Comparison of ENCODE assay signal across 20 cellular contexts in genomic region chr15:75073197-75073596, GRCh38. TPM values are rescaled to one million over a fixed set of nuclear protein-coding genes. Genes with fewer than 3 reads are reported as not detected.
DNase-seq lines count a peak whose midpoint lies in the region; ATAC-seq, FAIRE-seq and TF ChIP-seq lines count a peak whose summit lies in the region.
"Had no signal": no experiment of that assay in that cellular context is flagged by ENCODE, and none has a peak within 500 bp of the region (broad histone marks: within the 10 kb centered on the region; RNA-seq: fewer than 3 reads in every experiment).

No MANE protein-coding gene starts in this region.

- DNase-seq in Ammon's horn (ENCODE audit: low spot score) (peak; percentile 28), KBM-7 (peak; percentile 80), K562 (ENCODE audit: extremely low read depth in 1 of 4, low spot score in 3 of 4) (no peak), lower lobe of right lung (no peak), neuronal stem cell (ENCODE audit: low spot score) (no peak), H9 (no peak), germinal center (ENCODE audit: low spot score) (no peak)
- DNase-seq: activated CD4-positive, alpha-beta T cell treated with anti-CD3 and anti-CD28 coated beads, Interleukin-2, amount 50 U/mL, for 1 hour; activated naive CD4-positive, alpha-beta T cell treated with anti-CD3 and anti-CD28 coated beads, Interleukin-2, amount 50 U/mL, for 16 hours; CD8-positive, alpha-beta memory T cell; effector memory CD8-positive, alpha-beta T cell; NCI-H2029 treated with DMSO at 0.1 percent for 48 hours; NCI-H510A treated with DMSO at 0.1 percent for 48 hours; stimulated activated naive CD8-positive, alpha-beta T cell treated with anti-CD3 and anti-CD28 coated beads, Interleukin-15, Interleukin-2, amounts not matched to agents 100 U/mL and 50 U/mL, for 24 hours had no signal

- H3K79me1 ChIP-seq in neuronal stem cell (ENCODE audit: low read depth, low read length) (no peaks in the 10 kb centered on the region), H9 (ENCODE audit: insufficient read depth, low read depth, low read length, poor library complexity, severe bottlenecking) (no peaks in the 10 kb centered on the region)

- no peak overlapping the region for H3K27ac Mint-ChIP-seq in H9
- H3K27ac Mint-ChIP-seq: CD8-positive, alpha-beta memory T cell had no signal

- no peak overlapping the region for H2AK5ac ChIP-seq in neuronal stem cell (ENCODE audit: low read depth, low read length)
- no peak overlapping the region for H2AK5ac ChIP-seq in H9 (ENCODE audit: insufficient read length, low read length)

- no peaks in the 10 kb centered on the region for H3K36me3 Mint-ChIP-seq in H9 (ENCODE audit: insufficient read depth in 1 of 3, low read depth in 3 of 3)

- H4K91ac ChIP-seq in neuronal stem cell (ENCODE audit: low read depth, low read length, poor library complexity) (no peak overlapping the region), H9 (ENCODE audit: insufficient read length, low read depth, low read length) (no peak overlapping the region)

- H2BK15ac ChIP-seq in neuronal stem cell (ENCODE audit: low read length) = no peak overlapping the region
- no peak overlapping the region for H2BK15ac ChIP-seq in H9 (ENCODE audit: low read depth, low read length)

- intact Hi-C loops in K562 (cut with micrococcal nuclease) (no loop called here), lower lobe of right lung (cut with DNase I) (no loop called here)

- peaks cover 16% of the 10 kb centered on the region for H3K27me3 Mint-ChIP-seq in H9 (ENCODE audit: low read depth)
- H3K27me3 Mint-ChIP-seq: effector memory CD8-positive, alpha-beta T cell had no signal

- POLR2A ChIA-PET in K562 (lab: Yijun Ruan, JAX) = interaction anchor here (0.6 to 0.7 kb wide), 2 partner anchors 23 to 50 kb away, joined by 3 to 4 read pairs; partner anchors contain the start of gene PPCDC

- H3K4ac ChIP-seq in neuronal stem cell (ENCODE audit: low read length) = no peak overlapping the region
- H3K4ac ChIP-seq in H9 (ENCODE audit: low read depth, low read length) = no peak overlapping the region

- TF ChIP-seq RAD21 in K562 (CRISPR knock-in tag; conservative IDR thresholded peaks at IDR 0.05 in 1 of 2, IDR thresholded peaks at IDR 0.05 in 1 of 2) = no peak

- no peak overlapping the region for H4K5ac ChIP-seq in H9 (ENCODE audit: insufficient read length, low read depth, low read length)

- H3K9ac ChIP-seq in K562 (ENCODE audit: insufficient read depth in 1 of 2, low read depth in 2 of 2, low read length in 2 of 2) (no peak overlapping the region), neuronal stem cell (ENCODE audit: low read depth, low read length, poor library complexity) (no peak overlapping the region), H9 (ENCODE audit: extremely low read depth, insufficient read length, low read length) (no peak overlapping the region)

- TF ChIP-seq POLR2A in K562 (conservative IDR thresholded peaks at IDR 0.05) = no peak

- H3K4me3 ChIP-seq in K562 (no peak overlapping the region), lower lobe of right lung (no peak overlapping the region), neuronal stem cell (ENCODE audit: low read length in 2 of 2) (no peak overlapping the region)
- H3K4me3 ChIP-seq: SJSA1, tibial nerve had no signal

- no peaks in the 10 kb centered on the region; a peak in 1 of 4 replicates for H3K4me1 Mint-ChIP-seq in H9

- no peaks in the 10 kb centered on the region for H3K9me1 ChIP-seq in K562 (ENCODE audit: control insufficient read depth, insufficient read depth, low read length)

- BruUV-seq in K562 (replicated peaks; lab: Mats Ljungman, UMichigan) = no TSS peak

- H2AFZ ChIP-seq in K562 (ENCODE audit: low read depth, low read length) = no peak overlapping the region
- no peak overlapping the region for H2AFZ ChIP-seq in neuronal stem cell (ENCODE audit: low read length)
- H2AFZ ChIP-seq in H9 (ENCODE audit: low read length) = no peak overlapping the region

- no peak overlapping the region for H3K27ac ChIP-seq in K562 (ENCODE audit: extremely low read depth, low read depth, low read length)
- H3K27ac ChIP-seq in lower lobe of right lung = no peak overlapping the region
- no peak overlapping the region for H3K27ac ChIP-seq in neuronal stem cell (replicated peaks; ENCODE audit: low read length)
- H3K27ac ChIP-seq in H9 (ENCODE audit: insufficient read length, low read depth, low read length) = no peak overlapping the region
- H3K27ac ChIP-seq: SJSA1, tibial nerve had no signal

- no peak for FAIRE-seq in K562 (lab: Jason Lieb, UNC)
- FAIRE-seq: astrocyte, H54 had no signal

- TF ChIP-seq CTCF in K562 (IDR thresholded peaks at IDR 0.05 in 2 of 3, conservative IDR thresholded peaks at IDR 0.05 in 1 of 3; ENCODE audit: insufficient read depth in 2 of 3, low read depth in 1 of 3, low read length in 3 of 3) (no peak), lower lobe of right lung (IDR thresholded peaks at IDR 0.05) (no peak), H9 (conservative IDR thresholded peaks at IDR 0.05) (no peak)

- H3K14ac ChIP-seq in neuronal stem cell (ENCODE audit: low read length) = no peak overlapping the region
- no peak overlapping the region for H3K14ac ChIP-seq in H9 (ENCODE audit: insufficient read depth, low read length)

- ATAC-seq in K562 (no peak), lower lobe of right lung (peak; percentile 48 to 72), GM21528 (IDR thresholded peaks at IDR 0.05; ENCODE audit: low FRiP score, unreplicated experiment) (no peak)
- ATAC-seq: effector memory CD8-positive, alpha-beta T cell; right cardiac atrium; stimulated activated naive CD8-positive, alpha-beta T cell treated with anti-CD3 and anti-CD28 coated beads, Interleukin-15, Interleukin-2, amounts not matched to agents 100 U/mL and 50 U/mL, for 24 hours had no signal

- H3K23me2 ChIP-seq in H9 (ENCODE audit: insufficient read length, low read depth, low read length, poor library complexity, severe bottlenecking) = no peaks in the 10 kb centered on the region

- peaks cover 0 to 17% of the 10 kb centered on the region in 2 experiments; a peak in 2 of 5 replicates for H3K27me3 ChIP-seq in K562 (ENCODE audit: control insufficient read depth in 2 of 2, insufficient read depth in 2 of 2, low read length in 2 of 2)
- no peaks in the 10 kb centered on the region for H3K27me3 ChIP-seq in lower lobe of right lung (ENCODE audit: low read depth)
- peaks cover 0 to 2% (median 0%) of the 10 kb centered on the region in 3 experiments for H3K27me3 ChIP-seq in neuronal stem cell (ENCODE audit: control insufficient read depth in 3 of 3, insufficient read depth in 3 of 3, low read depth in 1 of 3, low read length in 3 of 3)
- no peaks in the 10 kb centered on the region for H3K27me3 ChIP-seq in H9 (ENCODE audit: insufficient read depth, low read length)
- H3K27me3 ChIP-seq: SJSA1, tibial nerve had no signal

- H4K20me1 ChIP-seq in K562 (replicated peaks; ENCODE audit: control insufficient read depth, insufficient read depth, low read length) = no peaks in the 10 kb centered on the region; the same call in 1 of the 2 replicates
- no peaks in the 10 kb centered on the region for H4K20me1 ChIP-seq in H9 (ENCODE audit: control insufficient read depth, insufficient read depth, insufficient read length)

- H3K4me1 ChIP-seq in K562 (replicated peaks in 1 of 2; ENCODE audit: control insufficient read depth in 2 of 2, insufficient read depth in 2 of 2, low read length in 2 of 2) = no peaks in the 10 kb centered on the region; a peak in 3 of 5 replicates
- peaks cover 7% of the 10 kb centered on the region for H3K4me1 ChIP-seq in lower lobe of right lung
- no peaks in the 10 kb centered on the region for H3K4me1 ChIP-seq in neuronal stem cell (ENCODE audit: control insufficient read depth in 2 of 2, insufficient read depth in 1 of 2, low read depth in 1 of 2, low read length in 2 of 2)
- H3K4me1 ChIP-seq in H9 (ENCODE audit: insufficient read depth, low read length) = no peaks in the 10 kb centered on the region
- H3K4me1 ChIP-seq: tibial nerve had no signal

- H3K9me3 ChIP-seq in K562 (replicated peaks; ENCODE audit: control insufficient read depth, insufficient read depth, low read depth, low read length) (peaks cover 5% of the 10 kb centered on the region; the same call in 1 of the 2 replicates), lower lobe of right lung (no peaks in the 10 kb centered on the region), neuronal stem cell (replicated peaks in 1 of 2; ENCODE audit: control insufficient read depth in 2 of 2, insufficient read depth in 1 of 2, low read depth in 1 of 2, low read length in 2 of 2) (peaks cover 0 to 14% of the 10 kb centered on the region in 2 donors), H9 (ENCODE audit: control insufficient read depth, low read depth, low read length) (no peaks in the 10 kb centered on the region)
- H3K9me3 ChIP-seq: SJSA1 had no signal

- H2BK12ac ChIP-seq in neuronal stem cell (ENCODE audit: low read length) (no peak overlapping the region), H9 (ENCODE audit: insufficient read length, low read depth, low read length) (no peak overlapping the region)

- in situ Hi-C loops in KBM-7 (cut with MboI; ENCODE audit: low pct_unique_long_range_greater_than_20kb, low sequenced_read_pairs) = no loop called here
- in situ Hi-C loops in K562 (cut with MboI) = no loop called here

- peaks cover 0 to 7% of the 10 kb centered on the region in 2 experiments; a peak in 2 of 5 replicates for H3K9me3 Mint-ChIP-seq in H9

- H4K8ac ChIP-seq in neuronal stem cell (ENCODE audit: low read depth, low read length) = no peak overlapping the region
- no peak overlapping the region for H4K8ac ChIP-seq in H9 (replicated peaks; ENCODE audit: insufficient read length, low read depth, low read length)

- WGBS in K562 (ENCODE audit: insufficient coverage, low coverage, missing lambda C conversion rate) = 7% methylated on average over 3 of the region's 3 CpGs
- WGBS in neuronal stem cell (ENCODE audit: extremely low coverage in 2 of 2, insufficient read length in 2 of 2, insufficient replicate concordance in 1 of 2), 2 donors = no CpG with 5 or more reads among the region's 3 CpGs
- WGBS in H9 (ENCODE audit: extremely low coverage, insufficient read length, low lambda C conversion rate) = no CpG with 5 or more reads among the region's 3 CpGs

- H3K23ac ChIP-seq in neuronal stem cell (ENCODE audit: low read depth, low read length, poor library complexity) = no peak overlapping the region
- H3K23ac ChIP-seq in H9 (ENCODE audit: insufficient read length, low read depth, low read length) = no peak overlapping the region

- H2BK5ac ChIP-seq in neuronal stem cell (ENCODE audit: low read length) (no peak overlapping the region), H9 (ENCODE audit: insufficient read length, low read length) (no peak overlapping the region)

- no peak overlapping the region for H3K4me2 ChIP-seq in K562 (ENCODE audit: insufficient read depth, low read length)
- no peak overlapping the region for H3K4me2 ChIP-seq in neuronal stem cell (ENCODE audit: insufficient read depth, low read length, poor library complexity, severe bottlenecking)
- no peak overlapping the region for H3K4me2 ChIP-seq in H9 (ENCODE audit: insufficient read depth, insufficient read length, low read length)

- no peak for TF ChIP-seq EP300 in K562 (IDR thresholded peaks at IDR 0.05; ENCODE audit: low read length)

- no peak overlapping the region for H3K18ac ChIP-seq in neuronal stem cell (ENCODE audit: low read length)
- no peak overlapping the region for H3K18ac ChIP-seq in H9 (ENCODE audit: insufficient read length, low read depth, low read length)

- H3K36me3 ChIP-seq in K562 (ENCODE audit: control insufficient read depth, insufficient read depth, low read length) (no peaks in the 10 kb centered on the region), lower lobe of right lung (no peaks in the 10 kb centered on the region), neuronal stem cell (replicated peaks in 1 of 2; ENCODE audit: control insufficient read depth in 2 of 2, insufficient read depth in 2 of 2, low read length in 2 of 2) (no peaks in the 10 kb centered on the region)
- H3K36me3 ChIP-seq: SJSA1, tibial nerve had no signal

- no peak overlapping the region for H3K56ac ChIP-seq in H9 (ENCODE audit: insufficient read length, low read depth, low read length)

- H3K4me3 Mint-ChIP-seq in H9 = no peak overlapping the region
- H3K4me3 Mint-ChIP-seq: CD8-positive, alpha-beta memory T cell; effector memory CD8-positive, alpha-beta T cell had no signal

- H2BK120ac ChIP-seq in neuronal stem cell (ENCODE audit: low read depth, low read length) (no peak overlapping the region), H9 (ENCODE audit: low read depth, low read length, poor library complexity, severe bottlenecking) (no peak overlapping the region)

- H2BK20ac ChIP-seq in H9 (ENCODE audit: low read depth, low read length, poor library complexity, severe bottlenecking) = no peak overlapping the region

- CTCF ChIA-PET in K562 (lab: Yijun Ruan, JAX; ENCODE audit: low intra/inter-chr PET ratio) = no interaction called here

- H3K79me2 ChIP-seq in K562 (ENCODE audit: control insufficient read depth, insufficient read depth, low read length) = no peaks in the 10 kb centered on the region
- no peaks in the 10 kb centered on the region for H3K79me2 ChIP-seq in H9 (ENCODE audit: insufficient read depth, low read length)

- no peak overlapping the region for H3T11ph ChIP-seq in H9 (ENCODE audit: low read length)

RNA-seq across cellular contexts. Expression of gene PPCDC, which starts 49.8 kb away (rescaled TPM):
- total RNA-seq in K562 (2011; cell fraction: chromatin; rRNA removed; ENCODE audit: low replicate concordance) = 20.0 and 54.1 TPM in 2 replicates
- total RNA-seq in K562 (2011; cell fraction: nucleolus; rRNA removed) = 31.7 TPM in 2 replicates
- total RNA-seq in K562 (2011; cell fraction: nucleoplasm; rRNA removed) = 24.1 and 30.8 TPM in 2 replicates
- 16.3 and 17.1 TPM in 2 replicates for total RNA-seq in K562 (2014; rRNA removed)
- total RNA-seq in K562 (2014; rRNA removed; fragmentation: Illumina TruSeq; extraction: Trizol) = 6.4 and 10.9 TPM in 2 replicates
- 9.7 and 13.5 TPM in 2 replicates for total RNA-seq in K562 (2015; rRNA removed; fragmentation: Illumina TruSeq; extraction: Trizol)
- 15.2 and 16.7 TPM in 2 replicates for total RNA-seq in K562 (2021)
- 16.7 and 17.9 TPM in 2 replicates for polyA plus RNA-seq in K562 (2011; rRNA removed)
- 26.9 and 55.6 TPM in 2 replicates for polyA plus RNA-seq in K562 (2011; cell fraction: cytosol; rRNA removed)
- polyA plus RNA-seq in K562 (2011; cell fraction: nucleus; rRNA removed) = 22.7 and 31.8 TPM in 2 replicates
- 11.4 and 15.7 TPM in 2 replicates for polyA plus RNA-seq in K562 (2012)
- polyA plus RNA-seq in K562 (2014; fragmentation: Illumina TruSeq; extraction: Trizol) = 21.7 and 24.9 TPM in 2 replicates
- polyA plus RNA-seq in K562 (2014; fragmentation: Nextera tagmentation; extraction: Ambion mirVana) = 10 to 100 TPM; 50.0 to 53.6 TPM
- 34.8 and 41.6 TPM in 2 replicates for polyA plus RNA-seq in K562 (2014; rRNA removed)
- polyA minus RNA-seq in K562 (2011; rRNA and poly(A)+ RNA removed) = 6.7 and 7.8 TPM in 2 replicates
- 6.4 and 9.0 TPM in 2 replicates for polyA minus RNA-seq in K562 (2011; cell fraction: cytosol; rRNA and poly(A)+ RNA removed)
- polyA minus RNA-seq in K562 (2011; cell fraction: nucleus; rRNA and poly(A)+ RNA removed) = 12.3 and 15.2 TPM in 2 replicates
- 11.2 TPM for total RNA-seq in lower lobe of right lung
- polyA plus RNA-seq in neuronal stem cell (2013, experiment 1 of 2) = 6.1 TPM
- polyA plus RNA-seq in neuronal stem cell (2013, experiment 2 of 2) = 6.0 TPM
- 17.6 and 22.7 TPM in 2 replicates for total RNA-seq in H9 (2021)

Comparison
In these comparisons a context has a peak if more than half of its experiments do, and no peak if none do; other contexts are left out.
1. DNase-seq: peak in Ammon's horn (single experiment) and KBM-7 (single experiment); none in K562 (0 of 4), lower lobe of right lung (single experiment), neuronal stem cell (single experiment), H9 (single experiment) and germinal center (single experiment).
2. ATAC-seq: peak in lower lobe of right lung (2 of 2); none in K562 (single experiment) and GM21528 (single experiment).